17 cellular contexts compared by ENCODE assay signal in the genomic region with DNA sequence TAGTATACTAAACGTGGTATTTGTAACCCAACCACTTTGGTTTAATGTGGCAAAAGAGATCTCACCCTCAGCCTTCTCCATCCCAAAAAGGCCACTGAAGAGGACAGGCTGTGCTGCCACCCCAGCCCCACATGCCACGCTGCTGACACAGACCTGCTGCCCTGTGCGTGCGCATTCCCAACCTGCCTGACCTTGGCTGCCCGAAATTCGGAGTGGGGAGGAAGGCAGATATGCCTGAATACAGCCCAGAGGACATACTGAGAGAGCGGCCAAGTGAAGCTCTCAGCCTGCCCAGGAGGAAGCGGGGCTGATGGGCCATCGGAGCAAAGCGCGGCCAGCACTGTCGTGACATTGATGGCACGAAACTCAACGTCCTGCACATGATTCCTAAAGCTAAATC.
DNase-seq lines count a peak whose midpoint lies in the region; ATAC-seq and TF ChIP-seq lines count a peak whose summit lies in the region.
"Had no signal": no experiment of that assay in that cellular context is flagged by ENCODE, and none has a peak within 500 bp of the region (broad histone marks: within the 10 kb centered on the region; RNA-seq: fewer than 3 reads in every experiment).

No MANE protein-coding gene starts in this region.

- H3K18ac ChIP-seq in mesenchymal stem cell (ENCODE audit: low read depth in 1 of 2, low read length in 2 of 2): no peak overlapping the region

- ATAC-seq in heart left ventricle: no peak
- no peak for ATAC-seq in Right ventricle myocardium superior (ENCODE audit: poor library complexity)
- ATAC-seq in activated CD8-positive, alpha-beta memory T cell treated with anti-CD3 and anti-CD28 coated beads, Interleukin-2, amount 10 ng/mL, durations not matched to agents 7 days and 5 days: no peak
- no peak for ATAC-seq in HG03135 (IDR thresholded peaks at IDR 0.05; ENCODE audit: unreplicated experiment)

- H3K4ac ChIP-seq in mesenchymal stem cell (ENCODE audit: low read depth in 1 of 2, low read length in 2 of 2): peak overlapping the region in 1 of 2 experiments; percentile 15

- H3K9me3 Mint-ChIP-seq in activated CD8-positive, alpha-beta memory T cell treated with anti-CD3 and anti-CD28 coated beads, Interleukin-2, amount 10 ng/mL, durations not matched to agents 7 days and 5 days (ENCODE audit: low read depth): no peaks in the 10 kb centered on the region
- H3K9me3 Mint-ChIP-seq: activated naive CD4-positive, alpha-beta T cell treated with anti-CD3 and anti-CD28 coated beads for 36 hours had no signal

- H3K27ac ChIP-seq in heart left ventricle (peak overlapping the region; percentile 80 to 99 (median 92)), mesenchymal stem cell (ENCODE audit: low read length, poor library complexity, severe bottlenecking) (no peak overlapping the region), stomach smooth muscle (ENCODE audit: low read length) (peak overlapping the region; percentile 99)
- H3K27ac ChIP-seq: neural progenitor cell had no signal

- 65 to 75% (median 74%) methylated on average over 13 to 14 of the region's 14 CpGs for WGBS in heart left ventricle, 4 donors
- WGBS in mesenchymal stem cell: 97% methylated on average over 14 of the region's 14 CpGs

- H3K4me3 ChIP-seq in heart left ventricle (peak overlapping the region in 2 of 12 donors; percentile 18 to 24), mesenchymal stem cell (ENCODE audit: insufficient read depth in 1 of 2, low read depth in 1 of 2, low read length in 2 of 2) (no peak overlapping the region), stomach smooth muscle (ENCODE audit: low read length in 2 of 2) (peak overlapping the region in 1 of 2 donors; percentile 49)
- H3K4me3 ChIP-seq: body of pancreas, HAP-1, neural progenitor cell, thyroid gland had no signal

- no peaks in the 10 kb centered on the region for H3K36me3 ChIP-seq in heart left ventricle
- H3K36me3 ChIP-seq in mesenchymal stem cell (ENCODE audit: control insufficient read depth in 1 of 2, insufficient read depth in 2 of 2, low read depth in 1 of 2, low read length in 2 of 2): peaks cover 0 to 7% of the 10 kb centered on the region in 2 experiments
- no peaks in the 10 kb centered on the region for H3K36me3 ChIP-seq in stomach smooth muscle (ENCODE audit: control insufficient read depth in 2 of 2, insufficient read depth in 2 of 2, low read length in 2 of 2)
- H3K36me3 ChIP-seq: HAP-1, neural progenitor cell, thyroid gland had no signal

- H3K27ac Mint-ChIP-seq in activated CD8-positive, alpha-beta memory T cell treated with anti-CD3 and anti-CD28 coated beads, Interleukin-2, amount 10 ng/mL, durations not matched to agents 7 days and 5 days: peak overlapping the region; percentile 56
- H3K27ac Mint-ChIP-seq: activated naive CD4-positive, alpha-beta T cell treated with anti-CD3 and anti-CD28 coated beads for 36 hours; neural progenitor cell had no signal

- H4K91ac ChIP-seq in mesenchymal stem cell (ENCODE audit: low read length): peak overlapping the region; percentile 62

- H3K4me2 ChIP-seq in mesenchymal stem cell (ENCODE audit: low read length, poor library complexity, severe bottlenecking): no peak overlapping the region
- H3K4me2 ChIP-seq: neural progenitor cell had no signal

- H3K14ac ChIP-seq in mesenchymal stem cell (ENCODE audit: low read length in 2 of 2): peak overlapping the region in 1 of 2 experiments; percentile 9

- no peak overlapping the region for H3K4me3 Mint-ChIP-seq in activated CD8-positive, alpha-beta memory T cell treated with anti-CD3 and anti-CD28 coated beads, Interleukin-2, amount 10 ng/mL, durations not matched to agents 7 days and 5 days
- H3K4me3 Mint-ChIP-seq: activated naive CD4-positive, alpha-beta T cell treated with anti-CD3 and anti-CD28 coated beads for 36 hours; neural progenitor cell had no signal

- H3K9ac ChIP-seq in mesenchymal stem cell (ENCODE audit: low read length) (no peak overlapping the region), stomach smooth muscle (ENCODE audit: low read length in 2 of 2) (peak overlapping the region in 1 of 2 donors; percentile 66)
- H3K9ac ChIP-seq: neural progenitor cell had no signal

- DNase-seq in heart left ventricle: peak in 1 of 5 donors; percentile 62
- DNase-seq in Right ventricle myocardium superior: no peak
- DNase-seq in activated CD8-positive, alpha-beta memory T cell treated with anti-CD3 and anti-CD28 coated beads, Interleukin-2, amount 10 ng/mL, durations not matched to agents 7 days and 5 days: peak; percentile 15
- DNase-seq in mesenchymal stem cell: no peak
- DNase-seq in activated effector memory CD4-positive, alpha-beta T cell treated with Interleukin-2 at 50 U/mL for 16 hours: no peak
- no peak for DNase-seq in amygdala (lab: John Stamatoyannopoulos, UW)
- DNase-seq: activated CD4-positive, CD25-positive, alpha-beta regulatory T cell; activated naive CD4-positive, alpha-beta T cell treated with anti-CD3 and anti-CD28 coated beads for 36 hours; cortex of kidney; MM.1S; SIG-M5 had no signal

- peaks cover 0 to 68% (median 48%) of the 10 kb centered on the region in 12 donors for H3K4me1 ChIP-seq in heart left ventricle
- H3K4me1 ChIP-seq in mesenchymal stem cell (ENCODE audit: control insufficient read depth, insufficient read depth, low read depth, low read length): peaks cover 24% of the 10 kb centered on the region
- peaks cover 56% of the 10 kb centered on the region for H3K4me1 ChIP-seq in stomach smooth muscle (ENCODE audit: control insufficient read depth, insufficient read depth, low read length)
- H3K4me1 ChIP-seq: HAP-1 had no signal

- H3K23ac ChIP-seq in mesenchymal stem cell (ENCODE audit: low read length in 2 of 2): no peak overlapping the region

- no peak overlapping the region for H2BK15ac ChIP-seq in mesenchymal stem cell (ENCODE audit: low read depth, poor library complexity, severe bottlenecking)

- intact Hi-C loops in heart left ventricle (cut with DNase I): loop anchor here in 2 of 10 donors (5.0 kb wide), 2 partner anchors 44 to 66 kb away; no protein-coding TSS in a partner anchor
- intact Hi-C loops in Right ventricle myocardium superior (cut with DNase I): no loop called here

- TF ChIP-seq CTCF in heart left ventricle (IDR thresholded peaks at IDR 0.05): no peak

- no peak overlapping the region for H2BK12ac ChIP-seq in mesenchymal stem cell (ENCODE audit: low read length in 2 of 2)

- H3K36me3 Mint-ChIP-seq in activated CD8-positive, alpha-beta memory T cell treated with anti-CD3 and anti-CD28 coated beads, Interleukin-2, amount 10 ng/mL, durations not matched to agents 7 days and 5 days: peaks cover 5% of the 10 kb centered on the region

- no peak for TF ChIP-seq POLR2A in heart left ventricle (IDR thresholded peaks at IDR 0.05)

- peak overlapping the region; percentile 46 for H4K8ac ChIP-seq in mesenchymal stem cell (ENCODE audit: low read length)

- no peak overlapping the region for H2BK120ac ChIP-seq in mesenchymal stem cell (ENCODE audit: low read depth, low read length)

- H3K9me3 ChIP-seq in heart left ventricle (no peaks in the 10 kb centered on the region), mesenchymal stem cell (ENCODE audit: control insufficient read depth, low read length) (no peaks in the 10 kb centered on the region), stomach smooth muscle (ENCODE audit: control insufficient read depth in 2 of 2, low read length in 2 of 2) (no peaks in the 10 kb centered on the region)
- H3K9me3 ChIP-seq: body of pancreas, HAP-1, thyroid gland had no signal

- no peak overlapping the region for H2BK5ac ChIP-seq in mesenchymal stem cell (ENCODE audit: low read depth, low read length, poor library complexity, severe bottlenecking)

- peaks cover 37% of the 10 kb centered on the region for H3K79me1 ChIP-seq in mesenchymal stem cell (replicated peaks; ENCODE audit: low read length, poor library complexity, severe bottlenecking)

- H3K27me3 Mint-ChIP-seq in activated CD8-positive, alpha-beta memory T cell treated with anti-CD3 and anti-CD28 coated beads, Interleukin-2, amount 10 ng/mL, durations not matched to agents 7 days and 5 days: no peaks in the 10 kb centered on the region

- no peak overlapping the region for H2AK5ac ChIP-seq in mesenchymal stem cell (ENCODE audit: low read length, severe bottlenecking)

- H3K27me3 ChIP-seq in heart left ventricle (no peaks in the 10 kb centered on the region), mesenchymal stem cell (ENCODE audit: control insufficient read depth in 1 of 2, insufficient read depth in 1 of 2, low read length in 2 of 2) (no peaks in the 10 kb centered on the region), stomach smooth muscle (ENCODE audit: control insufficient read depth in 1 of 2, insufficient read depth in 2 of 2, low read length in 2 of 2) (no peaks in the 10 kb centered on the region)
- H3K27me3 ChIP-seq: body of pancreas, neural progenitor cell, thyroid gland had no signal

- H2AFZ ChIP-seq in mesenchymal stem cell (ENCODE audit: low read depth, low read length): no peak overlapping the region
- H2AFZ ChIP-seq: neural progenitor cell had no signal

- peaks cover 43% of the 10 kb centered on the region for H3K4me1 Mint-ChIP-seq in activated CD8-positive, alpha-beta memory T cell treated with anti-CD3 and anti-CD28 coated beads, Interleukin-2, amount 10 ng/mL, durations not matched to agents 7 days and 5 days

- CTCF ChIA-PET in activated CD8-positive, alpha-beta memory T cell treated with anti-CD3 and anti-CD28 coated beads, Interleukin-2, amount 10 ng/mL, durations not matched to agents 7 days and 5 days (lab: Charles Lee): interaction anchor here (1.2 kb wide), 1 partner anchor 56 kb away, joined by 3 read pairs; no protein-coding TSS in a partner anchor
